Comparison of ENCODE assay signal across 2 cellular contexts in the genomic region with DNA sequence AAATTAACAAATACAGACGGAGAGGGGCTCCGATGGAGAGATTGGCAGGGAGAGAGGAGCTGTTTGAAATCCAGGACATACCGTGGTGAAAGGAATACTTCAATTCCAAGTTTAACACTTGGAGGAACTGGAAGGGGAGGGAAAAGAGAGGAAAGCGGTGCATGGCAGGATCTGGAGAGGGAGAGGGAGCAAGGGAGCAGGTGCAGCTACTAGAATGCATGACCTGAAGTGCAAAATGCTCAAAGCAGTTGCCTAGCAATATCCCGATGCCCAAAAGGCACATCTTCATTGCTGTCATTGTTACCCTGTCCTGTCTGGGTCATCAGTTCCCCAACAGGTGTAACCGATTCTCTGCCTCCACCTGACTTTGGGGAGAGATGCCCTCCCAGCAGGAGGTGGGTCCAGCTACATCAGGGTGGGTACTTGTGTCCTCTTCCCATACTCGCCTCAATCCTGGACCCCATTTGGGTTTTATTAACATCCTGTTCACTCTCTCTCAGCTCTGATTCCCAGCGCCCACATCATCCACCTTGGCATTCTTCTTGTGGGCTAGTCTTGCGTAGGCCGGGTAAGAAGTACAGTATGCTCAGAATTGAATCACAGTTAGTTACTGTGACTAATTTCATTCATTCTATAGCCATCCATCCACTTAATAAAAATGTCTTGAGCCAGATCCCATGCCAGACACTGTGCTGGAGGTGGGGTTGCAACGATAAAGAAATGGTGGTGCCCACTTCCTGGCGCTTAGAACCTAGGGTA.
TF ChIP-seq lines count a peak whose summit lies in the region.

No MANE protein-coding gene starts in this region.

TF ChIP-seq in SK-N-SH, 30 proteins besides CTCF, POLR2A, EP300 and RAD21:
- TF ChIP-seq REST (IDR thresholded peaks at IDR 0.05; ENCODE audit: low read depth, low read length) (no peak), GABPA (IDR thresholded peaks at IDR 0.05; ENCODE audit: low read depth) (no peak), EZH2phosphoT487 (IDR thresholded peaks at IDR 0.05; ENCODE audit: borderline replicate concordance, low read depth) (no peak), MEF2A (IDR thresholded peaks at IDR 0.05; ENCODE audit: borderline replicate concordance, low read depth) (no peak), TCF12 (IDR thresholded peaks at IDR 0.05) (no peak), NFIC (IDR thresholded peaks at IDR 0.05; ENCODE audit: borderline replicate concordance) (no peak), CHD2 (IDR thresholded peaks at IDR 0.05; ENCODE audit: low read length, partially characterized antibody) (no peak), RFX5 (IDR thresholded peaks at IDR 0.05; ENCODE audit: low read length) (no peak), SMC3 (IDR thresholded peaks at IDR 0.05; ENCODE audit: low read depth, low read length) (no peak), POLR2AphosphoS5 (IDR thresholded peaks at IDR 0.05; ENCODE audit: low read depth, low read length) (no peak), TEAD4 (IDR thresholded peaks at IDR 0.05; ENCODE audit: borderline replicate concordance, insufficient read depth) (no peak)

TF ChIP-seq in SK-N-SH treated with all-trans-retinoic acid at 6 μM for 48 hours, 23 proteins besides CTCF, POLR2A, EP300 and RAD21 (continued from another document):
- TF ChIP-seq, protein P1, sequence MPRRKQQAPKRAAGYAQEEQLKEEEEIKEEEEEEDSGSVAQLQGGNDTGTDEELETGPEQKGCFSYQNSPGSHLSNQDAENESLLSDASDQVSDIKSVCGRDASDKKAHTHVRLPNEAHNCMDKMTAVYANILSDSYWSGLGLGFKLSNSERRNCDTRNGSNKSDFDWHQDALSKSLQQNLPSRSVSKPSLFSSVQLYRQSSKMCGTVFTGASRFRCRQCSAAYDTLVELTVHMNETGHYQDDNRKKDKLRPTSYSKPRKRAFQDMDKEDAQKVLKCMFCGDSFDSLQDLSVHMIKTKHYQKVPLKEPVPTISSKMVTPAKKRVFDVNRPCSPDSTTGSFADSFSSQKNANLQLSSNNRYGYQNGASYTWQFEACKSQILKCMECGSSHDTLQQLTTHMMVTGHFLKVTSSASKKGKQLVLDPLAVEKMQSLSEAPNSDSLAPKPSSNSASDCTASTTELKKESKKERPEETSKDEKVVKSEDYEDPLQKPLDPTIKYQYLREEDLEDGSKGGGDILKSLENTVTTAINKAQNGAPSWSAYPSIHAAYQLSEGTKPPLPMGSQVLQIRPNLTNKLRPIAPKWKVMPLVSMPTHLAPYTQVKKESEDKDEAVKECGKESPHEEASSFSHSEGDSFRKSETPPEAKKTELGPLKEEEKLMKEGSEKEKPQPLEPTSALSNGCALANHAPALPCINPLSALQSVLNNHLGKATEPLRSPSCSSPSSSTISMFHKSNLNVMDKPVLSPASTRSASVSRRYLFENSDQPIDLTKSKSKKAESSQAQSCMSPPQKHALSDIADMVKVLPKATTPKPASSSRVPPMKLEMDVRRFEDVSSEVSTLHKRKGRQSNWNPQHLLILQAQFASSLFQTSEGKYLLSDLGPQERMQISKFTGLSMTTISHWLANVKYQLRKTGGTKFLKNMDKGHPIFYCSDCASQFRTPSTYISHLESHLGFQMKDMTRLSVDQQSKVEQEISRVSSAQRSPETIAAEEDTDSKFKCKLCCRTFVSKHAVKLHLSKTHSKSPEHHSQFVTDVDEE (CRISPR knock-in tag; IDR thresholded peaks at IDR 0.05): no peak
- TF ChIP-seq, protein P2, sequence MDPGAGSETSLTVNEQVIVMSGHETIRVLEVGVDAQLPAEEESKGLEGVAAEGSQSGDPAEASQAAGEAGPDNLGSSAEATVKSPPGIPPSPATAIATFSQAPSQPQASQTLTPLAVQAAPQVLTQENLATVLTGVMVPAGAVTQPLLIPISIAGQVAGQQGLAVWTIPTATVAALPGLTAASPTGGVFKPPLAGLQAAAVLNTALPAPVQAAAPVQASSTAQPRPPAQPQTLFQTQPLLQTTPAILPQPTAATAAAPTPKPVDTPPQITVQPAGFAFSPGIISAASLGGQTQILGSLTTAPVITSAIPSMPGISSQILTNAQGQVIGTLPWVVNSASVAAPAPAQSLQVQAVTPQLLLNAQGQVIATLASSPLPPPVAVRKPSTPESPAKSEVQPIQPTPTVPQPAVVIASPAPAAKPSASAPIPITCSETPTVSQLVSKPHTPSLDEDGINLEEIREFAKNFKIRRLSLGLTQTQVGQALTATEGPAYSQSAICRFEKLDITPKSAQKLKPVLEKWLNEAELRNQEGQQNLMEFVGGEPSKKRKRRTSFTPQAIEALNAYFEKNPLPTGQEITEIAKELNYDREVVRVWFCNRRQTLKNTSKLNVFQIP (CRISPR knock-in tag; IDR thresholded peaks at IDR 0.05; ENCODE audit: borderline replicate concordance, low read depth): no peak
- TF ChIP-seq TCF4 (CRISPR knock-in tag; IDR thresholded peaks at IDR 0.05; ENCODE audit: borderline replicate concordance) (no peak), ZNF70 (CRISPR knock-in tag; IDR thresholded peaks at IDR 0.05) (no peak), ZFP30 (CRISPR knock-in tag; IDR thresholded peaks at IDR 0.05) (no peak), SNAI2 (CRISPR knock-in tag; IDR thresholded peaks at IDR 0.05) (no peak)
- TF ChIP-seq, protein P3, sequence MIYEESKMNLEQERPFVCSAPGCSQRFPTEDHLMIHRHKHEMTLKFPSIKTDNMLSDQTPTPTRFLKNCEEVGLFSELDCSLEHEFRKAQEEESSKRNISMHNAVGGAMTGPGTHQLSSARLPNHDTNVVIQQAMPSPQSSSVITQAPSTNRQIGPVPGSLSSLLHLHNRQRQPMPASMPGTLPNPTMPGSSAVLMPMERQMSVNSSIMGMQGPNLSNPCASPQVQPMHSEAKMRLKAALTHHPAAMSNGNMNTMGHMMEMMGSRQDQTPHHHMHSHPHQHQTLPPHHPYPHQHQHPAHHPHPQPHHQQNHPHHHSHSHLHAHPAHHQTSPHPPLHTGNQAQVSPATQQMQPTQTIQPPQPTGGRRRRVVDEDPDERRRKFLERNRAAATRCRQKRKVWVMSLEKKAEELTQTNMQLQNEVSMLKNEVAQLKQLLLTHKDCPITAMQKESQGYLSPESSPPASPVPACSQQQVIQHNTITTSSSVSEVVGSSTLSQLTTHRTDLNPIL (CRISPR knock-in tag; IDR thresholded peaks at IDR 0.05; ENCODE audit: low read depth): no peak
